8 cellular contexts compared by ENCODE assay signal in genomic region chr15:50685976-50686467, GRCh38. TPM values are rescaled to one million over a fixed set of nuclear protein-coding genes. Genes with fewer than 3 reads are reported as not detected.
DNase-seq lines count a peak whose midpoint lies in the region; ATAC-seq and TF ChIP-seq lines count a peak whose summit lies in the region.

No MANE protein-coding gene starts in this region.

- no peak for DNase-seq in AG09309 (ENCODE audit: low read depth)
- peak; percentile 32 for DNase-seq in NOMO-1 treated with DMSO at 0.1 percent for 48 hours (lab: John Stamatoyannopoulos, UW; ENCODE audit: unreplicated experiment)
- peak; percentile 77 for DNase-seq in activated T-cell treated with anti-CD3 and anti-CD28 coated beads, Interleukin-2, amount 50 U/mL, for 1 hour
- peak; percentile 70 for DNase-seq in naive B cell
- peak; percentile 76 for DNase-seq in stimulated activated naive CD4-positive, alpha-beta T cell treated with Interleukin-2 at 50 U/mL for 16 hours (lab: John Stamatoyannopoulos, UW)

- H3K9me3 ChIP-seq in esophagus (ENCODE audit: control insufficient read depth in 2 of 2, insufficient read depth in 1 of 2, low read depth in 1 of 2, low read length in 1 of 2): no peaks in the 10 kb centered on the region

- peaks cover 40 to 59% (median 59%) of the 10 kb centered on the region in 3 donors for H3K4me1 Mint-ChIP-seq in naive B cell

- H3K36me3 ChIP-seq in esophagus (ENCODE audit: control insufficient read depth in 2 of 2, insufficient read depth in 2 of 2, low read length in 1 of 2): no peaks in the 10 kb centered on the region

- no peaks in the 10 kb centered on the region for H3K27me3 ChIP-seq in esophagus (ENCODE audit: control insufficient read depth in 1 of 2, insufficient read depth in 2 of 2, low read length in 2 of 2)

- peak overlapping the region; percentile 99 to 100 (median 99) for H3K27ac Mint-ChIP-seq in naive B cell

- H3K27ac ChIP-seq in esophagus (ENCODE audit: low read depth in 2 of 2, low read length in 1 of 2): peak overlapping the region; percentile 87 to 97

- H3K4me3 Mint-ChIP-seq in naive B cell: peak overlapping the region; percentile 95 to 100 (median 100)

- H3K4me3 ChIP-seq in AG09309 (ENCODE audit: control insufficient read depth, low read depth, low read length): peak overlapping the region; percentile 93
- H3K4me3 ChIP-seq in esophagus (ENCODE audit: low read depth in 1 of 2, low read length in 2 of 2): peak overlapping the region; percentile 70 to 73

- H3K27me3 Mint-ChIP-seq in naive B cell: no peaks in the 10 kb centered on the region

- H3K9me3 Mint-ChIP-seq in naive B cell: no peaks in the 10 kb centered on the region

- H3K36me3 Mint-ChIP-seq in naive B cell: no peaks in the 10 kb centered on the region

- peak; percentile 76 for ATAC-seq in GM18868 (IDR thresholded peaks at IDR 0.05; ENCODE audit: unreplicated experiment)
- ATAC-seq in HG03103 (IDR thresholded peaks at IDR 0.05; ENCODE audit: low read depth, unreplicated experiment): peak; percentile 44
- peak; percentile 66 to 72 for ATAC-seq in naive B cell (ENCODE audit: low read depth in 2 of 2)

- peak; percentile 1 for TF ChIP-seq CTCF in AG09309 (IDR thresholded peaks at IDR 0.05; ENCODE audit: control insufficient read depth, insufficient read depth, low read depth, low read length, missing control alignments)

- 0 to 1% methylated on average over 30 of the region's 30 CpGs for WGBS in esophagus, 2 donors

- no peaks in the 10 kb centered on the region for H3K4me1 ChIP-seq in esophagus (ENCODE audit: control insufficient read depth in 2 of 2, insufficient read depth in 2 of 2, low read length in 1 of 2)

RNA-seq across cellular contexts. Expression of gene TRPM7, which starts 0.6 kb away (rescaled TPM):
- 1 to 10 TPM; 4.9 to 6.1 TPM for polyA plus RNA-seq in esophagus
- 10 to 100 TPM; 12.8 to 23.3 (median 17.0) TPM for polyA plus RNA-seq in naive B cell (ENCODE audit: low read depth in 6 of 6)
